ENCODE assay signal across 13 cellular contexts in the genomic region with DNA sequence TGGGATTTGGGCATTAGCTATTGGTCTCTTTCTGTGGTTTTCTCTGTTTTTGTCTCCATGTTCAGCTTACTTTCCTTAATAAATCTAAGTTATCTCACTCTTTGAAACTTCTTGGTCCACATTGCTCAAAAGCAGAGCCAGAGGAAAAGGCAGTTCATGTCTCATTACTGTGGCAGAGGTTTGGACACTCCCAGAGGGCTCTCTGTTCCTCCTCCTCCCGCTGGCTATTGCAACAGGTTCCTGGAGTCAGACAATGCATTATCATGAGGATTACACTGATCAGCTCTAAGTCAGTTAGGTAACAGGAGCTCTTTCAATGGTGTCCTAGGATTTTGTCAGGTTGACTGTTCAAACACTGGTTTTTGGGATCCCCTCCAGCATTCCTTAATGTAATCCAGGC.
A peak's percentile ranks its signal among the peaks of the same experiment; 100 is the strongest.
DNase-seq lines count a peak whose midpoint lies in the region; ATAC-seq and TF ChIP-seq lines count a peak whose summit lies in the region.
"Had no signal": no experiment of that assay in that cellular context is flagged by ENCODE, and none has a peak within 500 bp of the region (broad histone marks: within the 10 kb centered on the region; RNA-seq: fewer than 3 reads in every experiment).

No MANE protein-coding gene starts in this region.

- peak; percentile 3 for DNase-seq in DMS53 (lab: John Stamatoyannopoulos, UW)
- no peak for DNase-seq in DMS53 treated with DMSO at 0.1 percent for 48 hours (lab: John Stamatoyannopoulos, UW; ENCODE audit: unreplicated experiment)
- DNase-seq in kidney tubule cell (ENCODE audit: low spot score) = peak; percentile 53
- peak; percentile 29 to 42 for DNase-seq in tibial nerve (ENCODE audit: low spot score in 2 of 2)
- DNase-seq in occipital lobe (lab: John Stamatoyannopoulos, UW) = no peak
- no peak for DNase-seq in GDM1 (lab: John Stamatoyannopoulos, UW)
- DNase-seq: activated CD8-positive, alpha-beta memory T cell treated with anti-CD3 and anti-CD28 coated beads, Interleukin-2, amount 10 ng/mL, durations not matched to agents 7 days and 5 days; dorsolateral prefrontal cortex had no signal

- no peaks in the 10 kb centered on the region for H3K36me3 ChIP-seq in tibial nerve

- H3K36me3 Mint-ChIP-seq in brain = no peaks in the 10 kb centered on the region
- H3K36me3 Mint-ChIP-seq: activated CD8-positive, alpha-beta memory T cell treated with anti-CD3 and anti-CD28 coated beads, Interleukin-2, amount 10 ng/mL, durations not matched to agents 7 days and 5 days; IgD-negative memory B cell; memory B cell had no signal

- H3K27ac Mint-ChIP-seq in brain = peak overlapping the region; percentile 5 to 82 (median 80)
- H3K27ac Mint-ChIP-seq: activated CD8-positive, alpha-beta memory T cell treated with anti-CD3 and anti-CD28 coated beads, Interleukin-2, amount 10 ng/mL, durations not matched to agents 7 days and 5 days; IgD-negative memory B cell; memory B cell had no signal

- peaks cover 0 to 4% (median 0%) of the 10 kb centered on the region in 5 experiments for H3K9me3 Mint-ChIP-seq in brain
- H3K9me3 Mint-ChIP-seq: IgD-negative memory B cell, memory B cell had no signal

- no peaks in the 10 kb centered on the region for H3K9me3 ChIP-seq in tibial nerve

- H3K27ac ChIP-seq in tibial nerve = peak overlapping the region in 1 of 4 donors; percentile 11

- TF ChIP-seq POLR2A in tibial nerve (IDR thresholded peaks at IDR 0.05) = no peak

- no peak for ATAC-seq in GM19397 (IDR thresholded peaks at IDR 0.05; ENCODE audit: unreplicated experiment)
- ATAC-seq: activated CD8-positive, alpha-beta memory T cell treated with anti-CD3 and anti-CD28 coated beads, Interleukin-2, amount 10 ng/mL, durations not matched to agents 7 days and 5 days had no signal

- TF ChIP-seq CTCF in brain (conservative IDR thresholded peaks at IDR 0.05) (no peak), tibial nerve (IDR thresholded peaks at IDR 0.05) (no peak)

- peak overlapping the region in 2 of 5 experiments; percentile 4 to 12 for H3K4me3 Mint-ChIP-seq in brain
- H3K4me3 Mint-ChIP-seq: activated CD8-positive, alpha-beta memory T cell treated with anti-CD3 and anti-CD28 coated beads, Interleukin-2, amount 10 ng/mL, durations not matched to agents 7 days and 5 days; IgD-negative memory B cell; memory B cell had no signal

- H3K4me1 Mint-ChIP-seq in brain = peaks cover 55% of the 10 kb centered on the region
- H3K4me1 Mint-ChIP-seq: activated CD8-positive, alpha-beta memory T cell treated with anti-CD3 and anti-CD28 coated beads, Interleukin-2, amount 10 ng/mL, durations not matched to agents 7 days and 5 days; IgD-negative memory B cell; memory B cell had no signal

- no peaks in the 10 kb centered on the region for H3K27me3 ChIP-seq in tibial nerve
- H3K27me3 ChIP-seq: dorsolateral prefrontal cortex had no signal

- H3K4me3 ChIP-seq in tibial nerve = no peak overlapping the region
- H3K4me3 ChIP-seq: dorsolateral prefrontal cortex, GM12878 had no signal

- TF ChIP-seq EP300 in tibial nerve (IDR thresholded peaks at IDR 0.05) = peak in 1 of 2 donors; percentile 5

- H3K4me1 ChIP-seq in tibial nerve = peaks cover 0 to 28% (median 3%) of the 10 kb centered on the region in 4 donors

- 48 to 56% methylated on average over 1 of the region's 1 CpG for WGBS in tibial nerve, 2 donors

- peaks cover 5% of the 10 kb centered on the region for H3K27me3 Mint-ChIP-seq in brain
- H3K27me3 Mint-ChIP-seq: activated CD8-positive, alpha-beta memory T cell treated with anti-CD3 and anti-CD28 coated beads, Interleukin-2, amount 10 ng/mL, durations not matched to agents 7 days and 5 days; IgD-negative memory B cell; memory B cell had no signal

Comparison
In these comparisons a context has a peak if more than half of its experiments do, and no peak if none do; other contexts are left out.
1. DNase-seq: peak in DMS53 (single experiment), kidney tubule cell (single experiment) and tibial nerve (2 of 2); none in DMS53 treated with DMSO at 0.1 percent for 48 hours (single experiment), occipital lobe (single experiment) and GDM1 (single experiment).